Comparison of ENCODE assay signal across 8 cellular contexts in the genomic region with DNA sequence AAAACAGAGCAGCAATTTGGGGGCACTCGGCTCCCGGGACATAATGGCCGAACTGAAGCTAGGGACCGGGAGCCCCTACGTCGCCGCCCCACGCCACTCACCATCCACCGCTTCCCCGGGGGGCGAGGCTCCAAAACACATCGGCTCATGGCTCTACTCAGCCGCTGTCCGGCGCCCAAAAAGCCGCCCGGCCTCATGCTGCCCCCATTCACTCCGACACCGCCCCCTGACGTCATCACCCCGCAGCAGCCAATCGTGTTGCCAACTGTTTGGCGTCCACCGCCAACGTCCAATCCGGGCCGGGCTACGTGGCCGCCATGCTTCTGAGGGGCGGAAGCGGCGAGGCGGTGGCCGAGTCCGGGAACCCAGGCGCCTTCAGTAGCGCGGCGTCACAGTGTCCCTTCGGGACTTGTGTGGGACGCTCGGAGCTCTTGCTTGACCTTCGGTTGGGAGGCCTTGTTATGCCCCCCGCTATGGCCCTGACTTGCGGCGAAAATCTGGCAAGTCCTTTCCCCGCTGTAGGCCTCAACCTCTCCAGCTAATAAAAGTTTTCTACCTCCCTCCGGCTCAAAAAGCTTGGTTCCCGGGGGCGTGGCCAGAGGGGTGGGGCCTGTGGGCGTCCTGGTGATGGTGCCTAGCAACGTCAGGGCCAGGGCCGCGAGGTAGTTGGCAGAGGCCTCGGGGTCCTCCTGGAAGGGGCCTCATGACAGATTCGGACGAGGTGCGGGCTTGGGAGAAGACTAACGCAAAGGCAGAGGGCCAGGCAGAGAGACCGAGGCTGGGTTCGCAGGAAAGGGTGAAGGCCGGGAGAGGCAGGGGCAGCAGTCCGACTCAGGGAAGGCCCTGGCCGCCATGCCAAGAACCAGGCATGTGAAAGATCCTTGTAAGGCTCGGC. TPM values are rescaled to one million over a fixed set of nuclear protein-coding genes. Genes with fewer than 3 reads are reported as not detected.
DNase-seq lines count a peak whose midpoint lies in the region; ATAC-seq lines count a peak whose summit lies in the region.

A gene with protein sequence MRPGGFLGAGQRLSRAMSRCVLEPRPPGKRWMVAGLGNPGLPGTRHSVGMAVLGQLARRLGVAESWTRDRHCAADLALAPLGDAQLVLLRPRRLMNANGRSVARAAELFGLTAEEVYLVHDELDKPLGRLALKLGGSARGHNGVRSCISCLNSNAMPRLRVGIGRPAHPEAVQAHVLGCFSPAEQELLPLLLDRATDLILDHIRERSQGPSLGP (minus strand): TSS at position 221 of the 895 bp plus-strand sequence. CDS start 24 bp downstream, at position 197.
A gene with protein sequence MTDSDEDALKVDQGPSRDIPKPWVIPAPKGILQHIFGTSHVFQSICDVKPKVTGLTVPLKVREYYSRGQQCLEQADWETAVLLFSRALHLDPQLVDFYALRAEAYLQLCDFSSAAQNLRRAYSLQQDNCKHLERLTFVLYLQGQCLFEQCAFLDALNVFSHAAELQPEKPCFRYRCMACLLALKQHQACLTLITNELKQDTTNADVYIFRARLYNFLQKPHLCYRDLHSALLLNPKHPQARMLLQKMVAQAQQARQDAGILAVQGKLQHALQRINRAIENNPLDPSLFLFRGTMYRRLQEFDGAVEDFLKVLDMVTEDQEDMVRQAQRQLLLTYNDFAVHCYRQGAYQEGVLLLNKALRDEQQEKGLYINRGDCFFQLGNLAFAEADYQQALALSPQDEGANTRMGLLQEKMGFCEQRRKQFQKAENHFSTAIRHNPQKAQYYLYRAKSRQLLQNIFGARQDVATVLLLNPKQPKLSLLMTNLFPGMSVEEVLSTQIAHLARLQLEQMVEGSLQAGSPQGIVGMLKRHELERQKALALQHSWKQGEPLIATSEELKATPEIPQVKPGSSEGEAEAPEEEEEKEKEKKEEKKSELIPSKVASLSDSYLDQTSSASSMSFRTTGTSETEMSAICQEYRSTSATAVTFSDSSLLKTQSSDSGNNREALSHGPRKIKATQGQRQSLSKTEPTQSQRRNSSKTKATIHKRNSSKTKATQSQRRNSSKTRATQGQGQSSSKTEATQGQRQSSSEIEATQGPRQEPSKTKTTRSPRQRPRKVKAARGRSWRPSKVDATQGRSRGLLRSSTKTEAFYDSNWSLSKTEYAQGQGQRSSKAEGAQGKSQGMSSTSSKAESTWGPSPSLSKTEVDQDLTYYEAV (plus strand): TSS at position 637 of the 895 bp plus-strand sequence. CDS start 67 bp downstream, at position 704.

- CTCF ChIA-PET in activated CD4-positive, alpha-beta T cell treated with anti-CD3 and anti-CD28 coated beads, Interleukin-2, amount 10 ng/mL, durations not matched to agents 7 days and 5 days (lab: Charles Lee), result interaction anchor here (0.5 to 3.6 kb wide), 6 partner anchors 10 to 206 kb away, joined by 3 to 31 read pairs (median 6); a partner anchor contains a TSS

- H3K9me3 Mint-ChIP-seq in activated CD4-positive, alpha-beta T cell treated with anti-CD3 and anti-CD28 coated beads, Interleukin-2, amount 10 ng/mL, durations not matched to agents 7 days and 5 days, result no peaks in the 10 kb centered on the region

- no peaks in the 10 kb centered on the region for H3K27me3 Mint-ChIP-seq in activated CD4-positive, alpha-beta T cell treated with anti-CD3 and anti-CD28 coated beads, Interleukin-2, amount 10 ng/mL, durations not matched to agents 7 days and 5 days

- H3K27me3 ChIP-seq in BLaER1 treated with 17β-estradiol and CSF1 and Interleukin-3, amounts not matched to agents 10 nM and 100 nM, result no peaks in the 10 kb centered on the region

- peak within 1 kb of the TSS; percentile 37 to 73 (median 63); a peak in 21 of 22 replicates for H3K27ac ChIP-seq in BLaER1 treated with 17β-estradiol and CSF1 and Interleukin-3, amounts not matched to agents 10 nM and 100 nM

- peak within 1 kb of the TSS; percentile 90 for H3K4me3 Mint-ChIP-seq in activated CD4-positive, alpha-beta T cell treated with anti-CD3 and anti-CD28 coated beads, Interleukin-2, amount 10 ng/mL, durations not matched to agents 7 days and 5 days

- DNase-seq in NCI-H526 treated with DMSO at 0.1 percent for 48 hours (lab: John Stamatoyannopoulos, UW), result peak; percentile 66
- DNase-seq in activated CD4-positive, alpha-beta T cell treated with anti-CD3 and anti-CD28 coated beads, Interleukin-2, amount 10 ng/mL, durations not matched to agents 7 days and 5 days, result peak; percentile 98
- DNase-seq in cortex of kidney (lab: John Stamatoyannopoulos, UW), result peak; percentile 30
- DNase-seq in left kidney (ENCODE audit: low read depth, low spot score), result peak; percentile 99
- peak; percentile 97 for DNase-seq in stimulated activated CD4-positive, alpha-beta T cell treated with anti-CD3 and anti-CD28 coated beads, Interleukin-1b, Interleukin-23, amount 100 ng/mL, for 48 hours

- H3K4me1 ChIP-seq in BLaER1 treated with 17β-estradiol and CSF1 and Interleukin-3, amounts not matched to agents 10 nM and 100 nM, result peaks cover 53 to 77% (median 72%) of the 10 kb centered on the region in 10 experiments

- peaks cover 0 to 39% (median 35%) of the 10 kb centered on the region in 11 experiments; a peak in 19 of 22 replicates for H4K20me1 ChIP-seq in BLaER1 treated with 17β-estradiol and CSF1 and Interleukin-3, amounts not matched to agents 10 nM and 100 nM

- H3K9me3 ChIP-seq in BLaER1 treated with 17β-estradiol and CSF1 and Interleukin-3, amounts not matched to agents 10 nM and 100 nM (replicated peaks in 1 of 11), result no peaks in the 10 kb centered on the region

- H3K36me3 ChIP-seq in BLaER1 treated with 17β-estradiol and CSF1 and Interleukin-3, amounts not matched to agents 10 nM and 100 nM, result no peaks in the 10 kb centered on the region

- POLR2A ChIA-PET in activated CD4-positive, alpha-beta T cell treated with anti-CD3 and anti-CD28 coated beads, Interleukin-2, amount 10 ng/mL, durations not matched to agents 7 days and 5 days (lab: Charles Lee), result no interaction called here

- ATAC-seq in GM19351 (IDR thresholded peaks at IDR 0.05; ENCODE audit: unreplicated experiment) (peak; percentile 94), HG03520 (IDR thresholded peaks at IDR 0.05; ENCODE audit: unreplicated experiment) (peak; percentile 85)

- peaks cover 36% of the 10 kb centered on the region for H3K4me1 Mint-ChIP-seq in activated CD4-positive, alpha-beta T cell treated with anti-CD3 and anti-CD28 coated beads, Interleukin-2, amount 10 ng/mL, durations not matched to agents 7 days and 5 days

- peaks cover 2% of the 10 kb centered on the region for H3K36me3 Mint-ChIP-seq in activated CD4-positive, alpha-beta T cell treated with anti-CD3 and anti-CD28 coated beads, Interleukin-2, amount 10 ng/mL, durations not matched to agents 7 days and 5 days (ENCODE audit: low read depth)

- H3K4me2 ChIP-seq in BLaER1 treated with 17β-estradiol and CSF1 and Interleukin-3, amounts not matched to agents 10 nM and 100 nM, result peak within 1 kb of the TSS; percentile 89 to 100 (median 98)

- peak within 1 kb of the TSS; percentile 67 to 87 (median 80) for H3K9ac ChIP-seq in BLaER1 treated with 17β-estradiol and CSF1 and Interleukin-3, amounts not matched to agents 10 nM and 100 nM

- peak within 1 kb of the TSS; percentile 88 for H3K27ac Mint-ChIP-seq in activated CD4-positive, alpha-beta T cell treated with anti-CD3 and anti-CD28 coated beads, Interleukin-2, amount 10 ng/mL, durations not matched to agents 7 days and 5 days

- H3K4me3 ChIP-seq in BLaER1 treated with 17β-estradiol and CSF1 and Interleukin-3, amounts not matched to agents 10 nM and 100 nM, result peak within 1 kb of the TSS; percentile 74 to 93 (median 80)

RNA-seq across cellular contexts. Expression of the first gene that starts in this region (rescaled TPM):
- total RNA-seq in activated CD4-positive, alpha-beta T cell treated with anti-CD3 and anti-CD28 coated beads, Interleukin-2, amount 10 ng/mL, durations not matched to agents 7 days and 5 days, result 10 to 100 TPM in 1 of 2 experiments, 1 to 10 TPM in 1; 8.7 to 11.0 TPM

RNA-seq across cellular contexts. Expression of the second gene that starts in this region (rescaled TPM):
- 1 to 10 TPM; 1.2 to 1.6 TPM for total RNA-seq in activated CD4-positive, alpha-beta T cell treated with anti-CD3 and anti-CD28 coated beads, Interleukin-2, amount 10 ng/mL, durations not matched to agents 7 days and 5 days

Comparison
In these comparisons a context has a peak if more than half of its experiments do, and no peak if none do; other contexts are left out.
1. Peak in every context shown above with its lines: DNase-seq, ATAC-seq, H3K4me3 ChIP-seq and H3K27ac ChIP-seq.
2. DNase-seq: peak in every context shown above with its lines; median percentile 99 in left kidney; 98 in activated CD4-positive, alpha-beta T cell treated with anti-CD3 and anti-CD28 coated beads, Interleukin-2, amount 10 ng/mL, durations not matched to agents 7 days and 5 days; 97 in stimulated activated CD4-positive, alpha-beta T cell treated with anti-CD3 and anti-CD28 coated beads, Interleukin-1b, Interleukin-23, amount 100 ng/mL, for 48 hours; 66 in NCI-H526 treated with DMSO at 0.1 percent for 48 hours; 30 in cortex of kidney.